16 cellular contexts compared by ENCODE assay signal in genomic region chr9:131837836-131838235, GRCh38.
DNase-seq lines count a peak whose midpoint lies in the region; ATAC-seq, FAIRE-seq and TF ChIP-seq lines count a peak whose summit lies in the region.
"Had no signal": no experiment of that assay in that cellular context is flagged by ENCODE, and none has a peak within 500 bp of the region (broad histone marks: within the 10 kb centered on the region; RNA-seq: fewer than 3 reads in every experiment).

No MANE protein-coding gene starts in this region.

- no peak overlapping the region for H4K8ac ChIP-seq in H1 (ENCODE audit: extremely low read depth, insufficient read depth, low read length)

- H3K79me1 ChIP-seq in H1 (ENCODE audit: low read depth, low read length): no peaks in the 10 kb centered on the region

- no peaks in the 10 kb centered on the region for H3K27me3 Mint-ChIP-seq in T-helper 2 cell treated with Interferon-gamma antibody and Interleukin-4, amounts not matched to agents 5 μg/mL and 100 μg/mL, for 36 hours (ENCODE audit: low read depth)

- H2BK15ac ChIP-seq in H1 (ENCODE audit: low read length): no peak overlapping the region

- peaks cover 23% of the 10 kb centered on the region for H3K4me1 Mint-ChIP-seq in T-helper 2 cell treated with Interferon-gamma antibody and Interleukin-4, amounts not matched to agents 5 μg/mL and 100 μg/mL, for 36 hours (ENCODE audit: low read depth)
- H3K4me1 Mint-ChIP-seq in stimulated activated effector memory CD8-positive, alpha-beta T cell treated with anti-CD3 and anti-CD28 coated beads, Interleukin-12 subunit alpha, Interleukin-12 subunit beta, amount 100 ng/mL, for 72 hours: peaks cover 22% of the 10 kb centered on the region
- H3K4me1 Mint-ChIP-seq: IgD-negative memory B cell had no signal

- TF ChIP-seq POLR2A in H1 (IDR thresholded peaks at IDR 0.05; ENCODE audit: control extremely low read depth in 1 of 2, low read depth in 2 of 2, low read length in 2 of 2): no peak

- no peak overlapping the region for H3K14ac ChIP-seq in H1 (ENCODE audit: insufficient read length)

- H3K23me2 ChIP-seq in H1 (ENCODE audit: low read depth, low read length): no peaks in the 10 kb centered on the region

- peaks cover 12% of the 10 kb centered on the region for H3K9me3 Mint-ChIP-seq in T-helper 2 cell treated with Interferon-gamma antibody and Interleukin-4, amounts not matched to agents 5 μg/mL and 100 μg/mL, for 36 hours
- no peaks in the 10 kb centered on the region for H3K9me3 Mint-ChIP-seq in stimulated activated effector memory CD8-positive, alpha-beta T cell treated with anti-CD3 and anti-CD28 coated beads, Interleukin-12 subunit alpha, Interleukin-12 subunit beta, amount 100 ng/mL, for 72 hours
- H3K9me3 Mint-ChIP-seq: CD4-positive, alpha-beta T cell had no signal

- H3K4me1 ChIP-seq in right atrium auricular region (no peaks in the 10 kb centered on the region), H1 (replicated peaks in 1 of 4; ENCODE audit: control insufficient read depth in 3 of 4, insufficient read depth in 4 of 4, low read length in 3 of 4) (peaks cover 0 to 3% (median 0%) of the 10 kb centered on the region in 4 experiments; a peak in 2 of 7 replicates)

- CTCF ChIA-PET in H1 (lab: Charles Lee; ENCODE audit: partially characterized antibody): interaction anchor here (0.5 to 3.7 kb wide), 23 partner anchors 9 to 1025 kb away, joined by 3 to 20 read pairs (median 3); no protein-coding TSS in a partner anchor

- TF ChIP-seq EP300 in H1 (IDR thresholded peaks at IDR 0.05; ENCODE audit: borderline replicate concordance in 1 of 2, low read depth in 2 of 2, low read length in 2 of 2): no peak

- H2AK5ac ChIP-seq in H1 (ENCODE audit: low read depth, low read length): no peak overlapping the region

- no peak for FAIRE-seq in H1 (lab: Jason Lieb, UNC)
- FAIRE-seq: GM12892 had no signal

- no peak overlapping the region for H3K4ac ChIP-seq in H1 (replicated peaks; ENCODE audit: insufficient read length, low read depth, low read length)

- H3K4me2 ChIP-seq in H1 (ENCODE audit: insufficient read depth in 1 of 2, low read depth in 2 of 2, low read length in 2 of 2): no peak overlapping the region

- no peak overlapping the region for H2BK120ac ChIP-seq in H1 (replicated peaks; ENCODE audit: low read depth, low read length)

- no peaks in the 10 kb centered on the region for H4K20me1 ChIP-seq in H1 (replicated peaks in 1 of 2; ENCODE audit: control insufficient read depth in 1 of 2, insufficient read depth in 2 of 2, low read length in 2 of 2)

- H3K4me3 Mint-ChIP-seq in T-helper 2 cell treated with Interferon-gamma antibody and Interleukin-4, amounts not matched to agents 5 μg/mL and 100 μg/mL, for 36 hours: no peak overlapping the region
- no peak overlapping the region for H3K4me3 Mint-ChIP-seq in stimulated activated effector memory CD8-positive, alpha-beta T cell treated with anti-CD3 and anti-CD28 coated beads, Interleukin-12 subunit alpha, Interleukin-12 subunit beta, amount 100 ng/mL, for 72 hours
- H3K4me3 Mint-ChIP-seq: CD4-positive, alpha-beta T cell had no signal

- TF ChIP-seq CTCF in right atrium auricular region (IDR thresholded peaks at IDR 0.05) (no peak), H1 (IDR thresholded peaks at IDR 0.05; ENCODE audit: control extremely low read depth in 1 of 3, insufficient read depth in 1 of 3, low read depth in 1 of 3, low read length in 3 of 3) (no peak), GM10266 (IDR thresholded peaks at IDR 0.05; ENCODE audit: control insufficient read depth, insufficient read depth, low read depth, missing control alignments) (no peak)

- H3K27ac ChIP-seq in right atrium auricular region (no peak overlapping the region), H1 (ENCODE audit: low read depth, low read length) (no peak overlapping the region)
- H3K27ac ChIP-seq: GM23248 had no signal

- H2BK12ac ChIP-seq in H1 (ENCODE audit: low read depth, low read length): 0 out of 2 replicates have a peak overlapping the region, but pooled peaks have one; percentile 4

- no peaks in the 10 kb centered on the region for H3K79me2 ChIP-seq in H1 (ENCODE audit: control insufficient read depth in 1 of 2, insufficient read depth in 2 of 2, low read length in 2 of 2)

- H3K9me3 ChIP-seq in right atrium auricular region (peaks cover 6 to 14% of the 10 kb centered on the region in 2 donors), H1 (ENCODE audit: insufficient read depth in 2 of 2, low read depth in 1 of 2, low read length in 1 of 2) (peaks cover 0 to 6% of the 10 kb centered on the region in 2 experiments; a peak in 2 of 4 replicates)

- H3K36me3 ChIP-seq in right atrium auricular region: no peaks in the 10 kb centered on the region
- H3K36me3 ChIP-seq in H1 (ENCODE audit: control insufficient read depth in 2 of 4, insufficient read depth in 4 of 4, low read length in 3 of 4): no peaks in the 10 kb centered on the region
- H3K36me3 ChIP-seq: SJCRH30 had no signal

- H2BK5ac ChIP-seq in H1 (ENCODE audit: low read depth, low read length): 0 out of 2 replicates have a peak overlapping the region, but pooled peaks have one; percentile 35

- H3K27me3 ChIP-seq in right atrium auricular region (no peaks in the 10 kb centered on the region), H1 (replicated peaks in 1 of 4; ENCODE audit: control insufficient read depth in 3 of 4, extremely low read depth in 1 of 4, insufficient read depth in 3 of 4, low read length in 3 of 4) (no peaks in the 10 kb centered on the region)
- H3K27me3 ChIP-seq: SJCRH30 had no signal

- H3K9ac ChIP-seq in H1 (replicated peaks in 1 of 4; ENCODE audit: extremely low read depth in 1 of 4, low read depth in 3 of 4, low read length in 3 of 4): no peak overlapping the region
- H3K9ac ChIP-seq: GM23248 had no signal

- H2AFZ ChIP-seq in H1 (ENCODE audit: low read length): no peak overlapping the region
- H2AFZ ChIP-seq: GM23248 had no signal

- H3K4me3 ChIP-seq in right atrium auricular region (no peak overlapping the region), H1 (ENCODE audit: extremely low read depth in 1 of 4, insufficient read depth in 2 of 4, low read depth in 3 of 4, low read length in 4 of 4) (no peak overlapping the region)
- H3K4me3 ChIP-seq: GM23248, SJCRH30 had no signal

- no peak for DNase-seq in T-helper 2 cell treated with Interferon-gamma antibody and Interleukin-4, amounts not matched to agents 5 μg/mL and 100 μg/mL, for 36 hours (ENCODE audit: low spot score)
- DNase-seq in T-helper 2 cell (no peak), Right ventricle myocardium superior (peak; percentile 37), right atrium auricular region (ENCODE audit: low spot score) (no peak), H1 (ENCODE audit: low read depth in 1 of 2, low spot score in 2 of 2) (no peak), GM10266 (ENCODE audit: extremely low spot score) (no peak), foreskin melanocyte (no peak)
- DNase-seq in stimulated activated effector memory CD8-positive, alpha-beta T cell treated with anti-CD3 and anti-CD28 coated beads, Interleukin-12 subunit alpha, Interleukin-12 subunit beta, amount 100 ng/mL, for 72 hours (ENCODE audit: low spot score in 2 of 2): no peak
- DNase-seq: CD4-positive, alpha-beta T cell; COR-L47; DMS 273 treated with DMSO at 0.1 percent for 48 hours; NCI-H1694 had no signal

- no peak for TF ChIP-seq RAD21 in H1 (IDR thresholded peaks at IDR 0.05 in 1 of 2, conservative IDR thresholded peaks at IDR 0.05 in 1 of 2; ENCODE audit: low read depth in 2 of 2, low read length in 2 of 2)

- H3K18ac ChIP-seq in H1 (ENCODE audit: extremely low read depth, low read length): peak overlapping the region; percentile 78; the same call in 1 of the 2 replicates

- WGBS in H1 (ENCODE audit: extremely low coverage in 1 of 2, insufficient coverage in 1 of 2, insufficient read length in 1 of 2, insufficient replicate concordance in 2 of 2, low coverage in 1 of 2, low lambda C conversion rate in 2 of 2, missing lambda C conversion rate in 1 of 2), 2 experiments: 80% methylated on average over 10 of the region's 10 CpGs; no CpG with 5 or more reads in 1 of the 2 experiments

- no peak for ATAC-seq in Right ventricle myocardium superior (ENCODE audit: poor library complexity)
- no peak for ATAC-seq in stimulated activated effector memory CD8-positive, alpha-beta T cell treated with anti-CD3 and anti-CD28 coated beads, Interleukin-12 subunit alpha, Interleukin-12 subunit beta, amount 100 ng/mL, for 72 hours

- no peak overlapping the region for H4K91ac ChIP-seq in H1 (replicated peaks; ENCODE audit: insufficient read length, low read length)

- H3K36me3 Mint-ChIP-seq in T-helper 2 cell treated with Interferon-gamma antibody and Interleukin-4, amounts not matched to agents 5 μg/mL and 100 μg/mL, for 36 hours (ENCODE audit: low read depth): peaks cover 6% of the 10 kb centered on the region
- peaks cover 10% of the 10 kb centered on the region for H3K36me3 Mint-ChIP-seq in stimulated activated effector memory CD8-positive, alpha-beta T cell treated with anti-CD3 and anti-CD28 coated beads, Interleukin-12 subunit alpha, Interleukin-12 subunit beta, amount 100 ng/mL, for 72 hours
- H3K36me3 Mint-ChIP-seq: IgD-negative memory B cell had no signal

- intact Hi-C loops in Right ventricle myocardium superior (cut with DNase I): no loop called here

- POLR2A ChIA-PET in H1 (lab: Charles Lee; ENCODE audit: partially characterized antibody): no interaction called here

- peak overlapping the region; percentile 67 for H3K27ac Mint-ChIP-seq in T-helper 2 cell treated with Interferon-gamma antibody and Interleukin-4, amounts not matched to agents 5 μg/mL and 100 μg/mL, for 36 hours
- peak overlapping the region; percentile 95 for H3K27ac Mint-ChIP-seq in stimulated activated effector memory CD8-positive, alpha-beta T cell treated with anti-CD3 and anti-CD28 coated beads, Interleukin-12 subunit alpha, Interleukin-12 subunit beta, amount 100 ng/mL, for 72 hours
- H3K27ac Mint-ChIP-seq: CD4-positive, alpha-beta T cell; IgD-negative memory B cell had no signal

- H3K56ac ChIP-seq in H1 (replicated peaks; ENCODE audit: insufficient read length, low read depth, low read length): no peak overlapping the region

- H3K23ac ChIP-seq in H1 (ENCODE audit: insufficient read length): no peak overlapping the region

- H2BK20ac ChIP-seq in H1 (ENCODE audit: low read length): no peak overlapping the region

- no peak overlapping the region for H4K5ac ChIP-seq in H1 (ENCODE audit: insufficient read length, low read depth, low read length)

TF ChIP-seq in H1, 55 proteins besides CTCF, POLR2A, EP300 and RAD21 (continues in another document):
- TF ChIP-seq GABPA (IDR thresholded peaks at IDR 0.05; ENCODE audit: borderline replicate concordance, insufficient read depth, low read length) (no peak), SIN3A (conservative IDR thresholded peaks at IDR 0.05 in 1 of 2, IDR thresholded peaks at IDR 0.05 in 1 of 2; ENCODE audit: low read depth in 1 of 2, low read length in 2 of 2) (no peak), KDM1A (IDR thresholded peaks at IDR 0.05; ENCODE audit: borderline replicate concordance, low read length) (no peak), BCL11A (IDR thresholded peaks at IDR 0.05; ENCODE audit: low read depth in 2 of 2, low read length in 2 of 2) (no peak), PHF8 (conservative IDR thresholded peaks at IDR 0.05; ENCODE audit: low read depth, low read length) (no peak), SRF (IDR thresholded peaks at IDR 0.05; ENCODE audit: low read depth, low read length) (no peak), TAF1 (IDR thresholded peaks at IDR 0.05; ENCODE audit: low read depth, low read length) (no peak)
